In the genomic region with DNA sequence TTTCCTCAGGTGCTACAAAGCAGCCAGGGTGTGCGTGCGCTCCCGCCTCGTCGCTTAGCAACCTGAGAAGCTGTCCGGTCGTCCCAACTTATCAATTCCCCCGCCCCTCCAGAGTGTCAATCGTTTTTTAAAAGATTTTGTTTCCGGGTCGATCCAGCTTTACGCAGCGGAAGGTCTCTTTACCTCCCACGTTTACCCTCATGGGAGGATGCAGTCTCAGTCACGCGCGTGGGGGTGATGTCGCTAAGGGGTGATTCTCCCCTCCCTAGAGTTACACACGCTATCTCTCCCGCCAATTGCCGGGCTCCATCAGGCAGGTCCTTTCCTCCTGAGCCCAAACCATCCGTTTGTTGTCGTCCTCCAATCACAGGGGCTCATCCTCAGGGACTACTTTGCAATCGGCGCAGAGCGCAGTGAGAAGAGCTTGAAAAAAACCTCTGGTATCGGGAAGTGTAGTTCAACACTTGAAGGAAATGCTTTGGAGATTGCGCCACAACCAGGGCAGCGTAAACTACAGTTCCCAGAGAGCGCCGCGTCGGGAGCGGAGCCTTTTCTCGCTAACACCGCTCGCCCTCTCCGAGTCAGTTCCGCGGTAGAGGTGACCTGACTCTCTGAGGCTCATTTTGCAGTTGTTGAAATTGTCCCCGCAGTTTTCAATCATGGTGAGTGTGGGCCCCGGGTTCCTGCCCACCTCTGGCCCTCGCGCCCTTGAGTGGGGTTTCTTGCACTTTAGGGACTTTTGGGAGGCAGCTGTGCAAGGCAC, we compare ENCODE assay signal across 8 cellular contexts. TPM values are rescaled to one million over a fixed set of nuclear protein-coding genes. Genes with fewer than 3 reads are reported as not detected.
A peak's percentile ranks its signal among the peaks of the same experiment; 100 is the strongest.
DNase-seq lines count a peak whose midpoint lies in the region; ATAC-seq and TF ChIP-seq lines count a peak whose summit lies in the region.

Gene MDH1, plus strand, starts transcription at position 579 of the 763 bp plus-strand sequence. Its CDS starts 81 bp downstream, at position 660.
Gene WDPCP, minus strand, starts transcription at position 93 of the 763 bp plus-strand sequence. CDS start 206 bp downstream, outside the sequence.

- peak within 1 kb of the TSS; percentile 90 to 97 (median 97) for H3K27ac Mint-ChIP-seq in nephron

- H3K36me3 Mint-ChIP-seq in nephron (ENCODE audit: low read depth), result peaks cover 3% of the 10 kb centered on the region

- no peaks in the 10 kb centered on the region for H3K27me3 Mint-ChIP-seq in nephron (ENCODE audit: low read depth)

- H3K9me3 ChIP-seq in HAP-1 (no peaks in the 10 kb centered on the region), MG63 (no peaks in the 10 kb centered on the region)

- H3K4me3 Mint-ChIP-seq in nephron, result peak within 1 kb of the TSS; percentile 92 to 96 (median 92)

- TF ChIP-seq CTCF in nephron (IDR thresholded peaks at IDR 0.05; ENCODE audit: unreplicated experiment in 3 of 3), result no peak

- peaks cover 28% of the 10 kb centered on the region for H3K4me1 ChIP-seq in HAP-1

- H3K36me3 ChIP-seq in HAP-1 (replicated peaks), result no peaks in the 10 kb centered on the region
- H3K36me3 ChIP-seq in MG63, result peaks cover 11% of the 10 kb centered on the region

- DNase-seq in G401 (ENCODE audit: low spot score) (peak; percentile 100), HAP-1 (ENCODE audit: low spot score in 2 of 2) (peak; percentile 95 to 100), MG63 (peak; percentile 96), SHP77 (lab: John Stamatoyannopoulos, UW) (peak; percentile 98 to 99), activated gamma-delta T cell (lab: John Stamatoyannopoulos, UW) (peak; percentile 77), fibroblast of the conjunctiva (ENCODE audit: low read depth) (peak; percentile 99)
- peak; percentile 89 for DNase-seq in stimulated activated naive CD8-positive, alpha-beta T cell treated with anti-CD3 and anti-CD28 coated beads, Interleukin-15, Interleukin-2, amounts not matched to agents 100 U/mL and 50 U/mL, for 24 hours

- in situ Hi-C loops in G401 (cut with HindIII; ENCODE audit: low sequenced_read_pairs), result no loop called here
- in situ Hi-C loops in HAP-1 (cut with MboI; ENCODE audit: low sequenced_read_pairs), result no loop called here

- ATAC-seq in stimulated activated naive CD8-positive, alpha-beta T cell treated with anti-CD3 and anti-CD28 coated beads, Interleukin-15, Interleukin-2, amounts not matched to agents 100 U/mL and 50 U/mL, for 24 hours, result peak; percentile 95

- no peaks in the 10 kb centered on the region for H3K9me3 Mint-ChIP-seq in nephron

- no peaks in the 10 kb centered on the region for H3K27me3 ChIP-seq in HAP-1 (ENCODE audit: low read depth)
- no peaks in the 10 kb centered on the region for H3K27me3 ChIP-seq in MG63

- H3K4me3 ChIP-seq in HAP-1 (peak within 1 kb of the TSS; percentile 86), MG63 (peak within 1 kb of the TSS; percentile 84)

- peaks cover 38% of the 10 kb centered on the region for H3K4me1 Mint-ChIP-seq in nephron

RNA-seq across cellular contexts. Expression of gene MDH1, which starts in this region (rescaled TPM):
- 510 and 523 TPM in 2 replicates for total RNA-seq in G401 (2014; rRNA removed; shearing (Covaris generic))
- total RNA-seq in MG63 (2014; rRNA removed; shearing (Covaris generic); ENCODE audit: low replicate concordance), result 221 and 367 TPM in 2 replicates

RNA-seq across cellular contexts. Expression of gene WDPCP, which starts in this region (rescaled TPM):
- 13.8 and 15.3 TPM in 2 replicates for total RNA-seq in G401 (2014; rRNA removed; shearing (Covaris generic))
- total RNA-seq in MG63 (2014; rRNA removed; shearing (Covaris generic); ENCODE audit: low replicate concordance), result 7.8 and 11.0 TPM in 2 replicates

Comparison
In these comparisons a context has a peak if more than half of its experiments do, and no peak if none do; other contexts are left out.
1. Peak in every context shown above with its lines: DNase-seq, ATAC-seq and H3K4me3 ChIP-seq.